In the genomic region with DNA sequence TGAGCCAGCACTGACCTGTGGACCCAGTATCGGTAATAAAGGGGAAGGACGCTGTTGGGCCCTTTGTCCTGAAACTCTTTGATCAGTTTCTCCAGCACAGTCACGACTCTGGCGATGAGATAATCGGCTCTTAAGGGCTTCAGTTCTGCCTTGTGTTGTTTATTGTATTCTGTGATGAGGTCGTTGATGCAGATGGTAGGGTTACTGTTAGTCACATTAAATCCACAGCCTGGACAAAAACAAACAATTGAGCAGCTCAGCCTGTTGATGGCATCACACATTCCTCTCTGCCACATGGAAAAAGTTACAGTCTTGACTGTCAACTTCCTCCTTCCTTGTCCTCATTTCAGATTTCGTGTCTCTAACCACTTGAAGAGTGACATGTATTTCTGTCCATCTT, we compare ENCODE assay signal across 1 cellular context.
TF ChIP-seq lines count a peak whose summit lies in the region.

No MANE protein-coding gene starts in this region.

TF ChIP-seq in HEK293, 187 proteins besides CTCF, POLR2A, EP300 and RAD21 (continued from another document and continues in another):
- TF ChIP-seq, protein P1, sequence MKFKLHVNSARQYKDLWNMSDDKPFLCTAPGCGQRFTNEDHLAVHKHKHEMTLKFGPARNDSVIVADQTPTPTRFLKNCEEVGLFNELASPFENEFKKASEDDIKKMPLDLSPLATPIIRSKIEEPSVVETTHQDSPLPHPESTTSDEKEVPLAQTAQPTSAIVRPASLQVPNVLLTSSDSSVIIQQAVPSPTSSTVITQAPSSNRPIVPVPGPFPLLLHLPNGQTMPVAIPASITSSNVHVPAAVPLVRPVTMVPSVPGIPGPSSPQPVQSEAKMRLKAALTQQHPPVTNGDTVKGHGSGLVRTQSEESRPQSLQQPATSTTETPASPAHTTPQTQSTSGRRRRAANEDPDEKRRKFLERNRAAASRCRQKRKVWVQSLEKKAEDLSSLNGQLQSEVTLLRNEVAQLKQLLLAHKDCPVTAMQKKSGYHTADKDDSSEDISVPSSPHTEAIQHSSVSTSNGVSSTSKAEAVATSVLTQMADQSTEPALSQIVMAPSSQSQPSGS (tag by site-specific recombination; IDR thresholded peaks at IDR 0.05; ENCODE audit: low read depth), result peak; percentile 55; the same call in 1 of the 2 replicates
- TF ChIP-seq ZNF645 (tag by site-specific recombination; IDR thresholded peaks at IDR 0.05) (no peak), ZNF776 (tag by site-specific recombination; IDR thresholded peaks at IDR 0.05; ENCODE audit: borderline replicate concordance) (no peak), ZEB2 (tag by site-specific recombination; IDR thresholded peaks at IDR 0.05) (peak; percentile 42; the same call in 1 of the 2 replicates), ZNF76 (tag by site-specific recombination; IDR thresholded peaks at IDR 0.05; ENCODE audit: borderline replicate concordance, low read depth) (no peak), ZNF157 (tag by site-specific recombination; IDR thresholded peaks at IDR 0.05) (no peak), EGR2 (tag by site-specific recombination; IDR thresholded peaks at IDR 0.05; ENCODE audit: low read depth) (no peak), HOXD13 (CRISPR knock-in tag; IDR thresholded peaks at IDR 0.05; ENCODE audit: borderline replicate concordance) (no peak), ZNF223 (tag by site-specific recombination; IDR thresholded peaks at IDR 0.05) (no peak), AEBP2 (tag by site-specific recombination; IDR thresholded peaks at IDR 0.05; ENCODE audit: borderline replicate concordance) (no peak), ZNF274 (IDR thresholded peaks at IDR 0.05; ENCODE audit: low read length) (no peak), ZNF274 (tag by site-specific recombination; IDR thresholded peaks at IDR 0.05; ENCODE audit: borderline replicate concordance) (no peak), HOXA7 (CRISPR knock-in tag; IDR thresholded peaks at IDR 0.05; ENCODE audit: borderline replicate concordance) (no peak), ZNF518A (tag by site-specific recombination; conservative IDR thresholded peaks at IDR 0.05; ENCODE audit: low read depth) (no peak), ZNF600 (tag by site-specific recombination; IDR thresholded peaks at IDR 0.05) (peak; percentile 67), WT1 (tag by site-specific recombination; IDR thresholded peaks at IDR 0.05) (no peak), RBAK (tag by site-specific recombination; IDR thresholded peaks at IDR 0.05) (no peak), IKZF3 (tag by site-specific recombination; IDR thresholded peaks at IDR 0.05) (no peak), ZNF670 (tag by site-specific recombination; IDR thresholded peaks at IDR 0.05; ENCODE audit: low read depth) (no peak), ZNF433 (tag by site-specific recombination; IDR thresholded peaks at IDR 0.05; ENCODE audit: low read depth) (no peak), GLIS1 (tag by site-specific recombination; IDR thresholded peaks at IDR 0.05) (no peak), ZNF624 (tag by site-specific recombination; IDR thresholded peaks at IDR 0.05) (no peak), ZNF23 (tag by site-specific recombination; IDR thresholded peaks at IDR 0.05; ENCODE audit: borderline replicate concordance) (no peak), BCL6B (tag by site-specific recombination; IDR thresholded peaks at IDR 0.05) (no peak), ZNF513 (tag by site-specific recombination; IDR thresholded peaks at IDR 0.05) (no peak), ZNF280D (tag by site-specific recombination; IDR thresholded peaks at IDR 0.05) (no peak), ZNF510 (tag by site-specific recombination; IDR thresholded peaks at IDR 0.05; ENCODE audit: insufficient replicate concordance) (no peak), ZNF629 (tag by site-specific recombination; IDR thresholded peaks at IDR 0.05) (peak; percentile 83), GLIS2 (tag by site-specific recombination; IDR thresholded peaks at IDR 0.05) (no peak), ZNF174 (tag by site-specific recombination; IDR thresholded peaks at IDR 0.05) (no peak), ZNF692 (tag by site-specific recombination; IDR thresholded peaks at IDR 0.05) (no peak), ZNF248 (tag by site-specific recombination; IDR thresholded peaks at IDR 0.05) (no peak), ZNF211 (tag by site-specific recombination; IDR thresholded peaks at IDR 0.05; ENCODE audit: low read depth) (no peak), YY1 (tag by site-specific recombination; IDR thresholded peaks at IDR 0.05) (no peak)
- TF ChIP-seq, protein P2, sequence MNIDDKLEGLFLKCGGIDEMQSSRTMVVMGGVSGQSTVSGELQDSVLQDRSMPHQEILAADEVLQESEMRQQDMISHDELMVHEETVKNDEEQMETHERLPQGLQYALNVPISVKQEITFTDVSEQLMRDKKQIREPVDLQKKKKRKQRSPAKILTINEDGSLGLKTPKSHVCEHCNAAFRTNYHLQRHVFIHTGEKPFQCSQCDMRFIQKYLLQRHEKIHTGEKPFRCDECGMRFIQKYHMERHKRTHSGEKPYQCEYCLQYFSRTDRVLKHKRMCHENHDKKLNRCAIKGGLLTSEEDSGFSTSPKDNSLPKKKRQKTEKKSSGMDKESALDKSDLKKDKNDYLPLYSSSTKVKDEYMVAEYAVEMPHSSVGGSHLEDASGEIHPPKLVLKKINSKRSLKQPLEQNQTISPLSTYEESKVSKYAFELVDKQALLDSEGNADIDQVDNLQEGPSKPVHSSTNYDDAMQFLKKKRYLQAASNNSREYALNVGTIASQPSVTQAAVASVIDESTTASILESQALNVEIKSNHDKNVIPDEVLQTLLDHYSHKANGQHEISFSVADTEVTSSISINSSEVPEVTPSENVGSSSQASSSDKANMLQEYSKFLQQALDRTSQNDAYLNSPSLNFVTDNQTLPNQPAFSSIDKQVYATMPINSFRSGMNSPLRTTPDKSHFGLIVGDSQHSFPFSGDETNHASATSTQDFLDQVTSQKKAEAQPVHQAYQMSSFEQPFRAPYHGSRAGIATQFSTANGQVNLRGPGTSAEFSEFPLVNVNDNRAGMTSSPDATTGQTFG (tag by site-specific recombination; IDR thresholded peaks at IDR 0.05; ENCODE audit: borderline replicate concordance), result no peak
